ENCODE assay signal across 9 cellular contexts in the genomic region with DNA sequence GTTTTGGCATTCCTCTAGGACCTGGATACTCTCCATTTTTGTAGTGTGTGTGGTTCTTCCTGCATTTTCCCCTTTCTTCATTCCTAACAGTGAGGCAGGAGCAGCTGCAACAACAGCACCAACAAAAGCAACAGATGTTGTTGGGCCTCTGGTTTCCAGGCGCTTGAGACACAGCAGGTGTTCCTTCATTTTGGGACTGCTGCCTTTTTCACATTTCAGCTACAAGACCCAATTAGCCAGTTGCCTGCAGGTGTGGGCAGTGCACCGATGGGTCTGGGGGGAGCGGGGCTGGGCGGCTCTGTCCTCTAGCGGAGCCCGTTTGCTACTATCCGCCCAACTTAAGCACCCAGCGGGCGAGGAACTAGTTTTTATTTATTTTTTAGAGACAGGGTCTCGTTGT. TPM values are rescaled to one million over a fixed set of nuclear protein-coding genes. Genes with fewer than 3 reads are reported as not detected.
DNase-seq lines count a peak whose midpoint lies in the region; ATAC-seq and TF ChIP-seq lines count a peak whose summit lies in the region.
"Had no signal": no experiment of that assay in that cellular context is flagged by ENCODE, and none has a peak within 500 bp of the region (broad histone marks: within the 10 kb centered on the region; RNA-seq: fewer than 3 reads in every experiment).

No MANE protein-coding gene starts in this region.

- H3K4me3 ChIP-seq in astrocyte of the cerebellum (ENCODE audit: low read depth, low read length) = no peak overlapping the region

- no peaks in the 10 kb centered on the region for H3K27me3 Mint-ChIP-seq in natural killer cell treated with Interleukin-12 subunit alpha and Interleukin-12 subunit beta and Interleukin-15 and Interleukin-18, amount 100 ng/mL, for 72 hours

- peaks cover 6% of the 10 kb centered on the region for H3K36me3 Mint-ChIP-seq in natural killer cell treated with Interleukin-12 subunit alpha and Interleukin-12 subunit beta and Interleukin-15 and Interleukin-18, amount 100 ng/mL, for 72 hours

- H3K9me3 Mint-ChIP-seq in natural killer cell treated with Interleukin-12 subunit alpha and Interleukin-12 subunit beta and Interleukin-15 and Interleukin-18, amount 100 ng/mL, for 72 hours = no peaks in the 10 kb centered on the region

- peaks cover 40 to 60% of the 10 kb centered on the region in 2 donors for H3K4me1 Mint-ChIP-seq in natural killer cell treated with Interleukin-12 subunit alpha and Interleukin-12 subunit beta and Interleukin-15 and Interleukin-18, amount 100 ng/mL, for 72 hours (ENCODE audit: low read depth in 2 of 2)

- DNase-seq in DMS153 treated with DMSO at 0.1 percent for 48 hours (lab: John Stamatoyannopoulos, UW; ENCODE audit: unreplicated experiment) (peak; percentile 57), NCI-H2029 (lab: John Stamatoyannopoulos, UW) (peak; percentile 59), astrocyte of the cerebellum (ENCODE audit: low read depth) (peak; percentile 28), AG08395 (ENCODE audit: low spot score) (no peak), nucleus accumbens (lab: John Stamatoyannopoulos, UW) (no peak)
- no peak for DNase-seq in natural killer cell treated with Interleukin-12 subunit alpha and Interleukin-12 subunit beta and Interleukin-15 and Interleukin-18, amount 100 ng/mL, for 72 hours (ENCODE audit: low spot score)
- no peak for DNase-seq in activated CD4-positive, alpha-beta T cell treated with anti-CD3 and anti-CD28 coated beads, Interleukin-2, amount 50 U/mL, for 4 hours
- DNase-seq: Kasumi-1 had no signal

- no peak for TF ChIP-seq CTCF in astrocyte of the cerebellum (IDR thresholded peaks at IDR 0.05; ENCODE audit: low read depth, low read length, missing control alignments)

- peak overlapping the region; percentile 75 to 89 for H3K27ac Mint-ChIP-seq in natural killer cell treated with Interleukin-12 subunit alpha and Interleukin-12 subunit beta and Interleukin-15 and Interleukin-18, amount 100 ng/mL, for 72 hours

- no peak overlapping the region for H3K4me3 Mint-ChIP-seq in natural killer cell treated with Interleukin-12 subunit alpha and Interleukin-12 subunit beta and Interleukin-15 and Interleukin-18, amount 100 ng/mL, for 72 hours

- ATAC-seq in natural killer cell treated with Interleukin-12 subunit alpha and Interleukin-12 subunit beta and Interleukin-15 and Interleukin-18, amount 100 ng/mL, for 72 hours = no peak
- ATAC-seq in GM19397 (IDR thresholded peaks at IDR 0.05; ENCODE audit: unreplicated experiment) = no peak

- in situ Hi-C loops in astrocyte of the cerebellum (cut with HindIII; ENCODE audit: low sequenced_read_pairs) = no loop called here

RNA-seq across cellular contexts. Expression of gene ELF1, which starts 26.0 kb away (rescaled TPM):
- total RNA-seq in natural killer cell treated with Interleukin-12 subunit alpha and Interleukin-12 subunit beta and Interleukin-15 and Interleukin-18, amount 100 ng/mL, for 72 hours = 10 to 100 TPM; 61.8 to 86.1 TPM

Comparison
In these comparisons a context has a peak if more than half of its experiments do, and no peak if none do; other contexts are left out.
1. DNase-seq: peak in DMS153 treated with DMSO at 0.1 percent for 48 hours (single experiment), NCI-H2029 (single experiment) and astrocyte of the cerebellum (single experiment); none in natural killer cell treated with Interleukin-12 subunit alpha and Interleukin-12 subunit beta and Interleukin-15 and Interleukin-18, amount 100 ng/mL, for 72 hours (single experiment), AG08395 (single experiment), activated CD4-positive, alpha-beta T cell treated with anti-CD3 and anti-CD28 coated beads, Interleukin-2, amount 50 U/mL, for 4 hours (0 of 2) and nucleus accumbens (0 of 56).